Comparison of ENCODE assay signal across 16 cellular contexts in the genomic region with DNA sequence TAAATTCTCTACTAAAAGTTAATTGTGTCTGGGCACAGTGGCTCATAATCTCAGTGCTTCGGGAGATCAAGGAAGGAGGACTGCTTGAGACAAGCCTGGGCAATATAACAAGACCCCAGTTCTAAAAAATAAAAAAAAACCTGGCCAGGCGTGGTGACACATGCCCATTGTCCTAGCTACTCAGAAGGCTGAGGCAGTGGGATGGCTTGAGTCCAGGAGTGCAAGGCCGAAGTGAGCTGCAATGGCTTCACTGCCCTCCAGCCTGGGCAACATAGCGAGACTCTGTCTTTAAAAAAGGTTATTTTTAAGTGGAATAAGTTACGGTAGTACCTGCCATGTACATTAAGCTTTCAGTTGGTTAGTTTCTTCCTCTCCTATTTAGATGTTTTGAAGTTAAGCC. TPM values are rescaled to one million over a fixed set of nuclear protein-coding genes. Genes with fewer than 3 reads are reported as not detected.
DNase-seq lines count a peak whose midpoint lies in the region; FAIRE-seq and TF ChIP-seq lines count a peak whose summit lies in the region.
"Had no signal": no experiment of that assay in that cellular context is flagged by ENCODE, and none has a peak within 500 bp of the region (broad histone marks: within the 10 kb centered on the region; RNA-seq: fewer than 3 reads in every experiment).

No MANE protein-coding gene starts in this region.

- H3K27me3 Mint-ChIP-seq in astrocyte (ENCODE audit: low read depth, unreplicated experiment) (no peaks in the 10 kb centered on the region), glutamatergic neuron (ENCODE audit: unreplicated experiment) (no peaks in the 10 kb centered on the region)
- H3K27me3 Mint-ChIP-seq: activated naive CD8-positive, alpha-beta T cell treated with anti-CD3 and anti-CD28 coated beads, Interleukin-2, amount 10 ng/mL, durations not matched to agents 7 days and 5 days had no signal

- H3K4me2 ChIP-seq in astrocyte (ENCODE audit: low read length) = peak overlapping the region; percentile 79

- peaks cover 17% of the 10 kb centered on the region for H4K20me1 ChIP-seq in astrocyte (ENCODE audit: insufficient read depth, low read length)

- DNase-seq in NCI-H82 (lab: John Stamatoyannopoulos, UW) = peak; percentile 49
- DNase-seq in NCI-H82 treated with DMSO at 0.1 percent for 48 hours (lab: John Stamatoyannopoulos, UW; ENCODE audit: unreplicated experiment) = no peak
- DNase-seq in astrocyte (ENCODE audit: low read depth) = no peak
- no peak for DNase-seq in glutamatergic neuron
- no peak for DNase-seq in MV-4-11 (lab: John Stamatoyannopoulos, UW)
- no peak for DNase-seq in GOT3 (lab: John Stamatoyannopoulos, UW)
- no peak for DNase-seq in putamen (ENCODE audit: low spot score)
- DNase-seq: activated naive CD8-positive, alpha-beta T cell treated with anti-CD3 and anti-CD28 coated beads, Interleukin-2, amount 10 ng/mL, durations not matched to agents 7 days and 5 days; activated T-cell treated with anti-CD3 and anti-CD28 coated beads for 4 hours; OCI-M1; T-helper 1 cell had no signal

- no peak for FAIRE-seq in astrocyte (lab: Jason Lieb, UNC)
- FAIRE-seq: A204.1, islet of Langerhans had no signal

- no peak overlapping the region for H2AFZ ChIP-seq in astrocyte (ENCODE audit: low read depth, low read length)

- H3K9ac ChIP-seq in astrocyte (ENCODE audit: low read length) (peak overlapping the region; percentile 43), stomach smooth muscle (ENCODE audit: low read length in 2 of 2) (no peak overlapping the region)

- no peak for TF ChIP-seq CTCF in astrocyte (IDR thresholded peaks at IDR 0.05; ENCODE audit: insufficient read depth, low read depth, low read length)
- TF ChIP-seq CTCF in glutamatergic neuron (IDR thresholded peaks at IDR 0.05; ENCODE audit: partially characterized antibody, unreplicated experiment) = no peak

- H3K27ac ChIP-seq in astrocyte (ENCODE audit: low read depth, low read length) (peak overlapping the region; percentile 60), stomach smooth muscle (ENCODE audit: low read length) (peak overlapping the region; percentile 11)

- H3K27me3 ChIP-seq in astrocyte (ENCODE audit: insufficient read depth, low read length) (no peaks in the 10 kb centered on the region), stomach smooth muscle (ENCODE audit: control insufficient read depth in 1 of 2, insufficient read depth in 2 of 2, low read length in 2 of 2) (no peaks in the 10 kb centered on the region)

- H3K36me3 ChIP-seq in astrocyte (ENCODE audit: insufficient read depth, low read length) (no peaks in the 10 kb centered on the region), stomach smooth muscle (ENCODE audit: control insufficient read depth in 2 of 2, insufficient read depth in 2 of 2, low read length in 2 of 2) (no peaks in the 10 kb centered on the region)

- H3K4me3 ChIP-seq in astrocyte (ENCODE audit: insufficient read depth, low read depth, low read length) (no peak overlapping the region), stomach smooth muscle (ENCODE audit: low read length in 2 of 2) (no peak overlapping the region)
- H3K4me3 ChIP-seq: skin epidermis had no signal

- H3K4me1 ChIP-seq in astrocyte (ENCODE audit: insufficient read depth, low read length) = peaks cover 35% of the 10 kb centered on the region
- peaks cover 11% of the 10 kb centered on the region for H3K4me1 ChIP-seq in stomach smooth muscle (ENCODE audit: control insufficient read depth, insufficient read depth, low read length)

- H3K4me3 Mint-ChIP-seq in astrocyte (ENCODE audit: unreplicated experiment) (no peak overlapping the region), glutamatergic neuron (ENCODE audit: unreplicated experiment) (peak overlapping the region; percentile 58)
- H3K4me3 Mint-ChIP-seq: activated naive CD8-positive, alpha-beta T cell treated with anti-CD3 and anti-CD28 coated beads, Interleukin-2, amount 10 ng/mL, durations not matched to agents 7 days and 5 days; neural crest cell had no signal

- H3K4me1 Mint-ChIP-seq in astrocyte (ENCODE audit: low read depth, unreplicated experiment) (peaks cover 41% of the 10 kb centered on the region), glutamatergic neuron (ENCODE audit: low read depth, unreplicated experiment) (peaks cover 61% of the 10 kb centered on the region)
- H3K4me1 Mint-ChIP-seq: activated naive CD8-positive, alpha-beta T cell treated with anti-CD3 and anti-CD28 coated beads, Interleukin-2, amount 10 ng/mL, durations not matched to agents 7 days and 5 days had no signal

- H3K9me3 ChIP-seq in astrocyte (ENCODE audit: insufficient read depth, low read depth, low read length) (no peaks in the 10 kb centered on the region), stomach smooth muscle (ENCODE audit: control insufficient read depth in 2 of 2, low read length in 2 of 2) (no peaks in the 10 kb centered on the region)

- H3K79me2 ChIP-seq in astrocyte (ENCODE audit: insufficient read depth, low read length) = peaks cover 85% of the 10 kb centered on the region

- H3K9me3 Mint-ChIP-seq in astrocyte (ENCODE audit: unreplicated experiment) (no peaks in the 10 kb centered on the region), glutamatergic neuron (ENCODE audit: unreplicated experiment) (peaks cover 5% of the 10 kb centered on the region)
- H3K9me3 Mint-ChIP-seq: activated naive CD8-positive, alpha-beta T cell treated with anti-CD3 and anti-CD28 coated beads, Interleukin-2, amount 10 ng/mL, durations not matched to agents 7 days and 5 days; neural crest cell had no signal

- H3K36me3 Mint-ChIP-seq in astrocyte (ENCODE audit: low read depth, unreplicated experiment) (peaks cover 2% of the 10 kb centered on the region), glutamatergic neuron (ENCODE audit: unreplicated experiment) (no peaks in the 10 kb centered on the region)
- H3K36me3 Mint-ChIP-seq: activated naive CD8-positive, alpha-beta T cell treated with anti-CD3 and anti-CD28 coated beads, Interleukin-2, amount 10 ng/mL, durations not matched to agents 7 days and 5 days had no signal

- peak overlapping the region; percentile 94 for H3K27ac Mint-ChIP-seq in astrocyte (ENCODE audit: unreplicated experiment)
- H3K27ac Mint-ChIP-seq in glutamatergic neuron (ENCODE audit: unreplicated experiment) = peak overlapping the region; percentile 90
- H3K27ac Mint-ChIP-seq: activated naive CD8-positive, alpha-beta T cell treated with anti-CD3 and anti-CD28 coated beads, Interleukin-2, amount 10 ng/mL, durations not matched to agents 7 days and 5 days had no signal

RNA-seq across cellular contexts. Expression of gene CDK14, which starts 28.9 kb away (rescaled TPM):
- total RNA-seq in astrocyte = 26.7 and 30.2 TPM in 2 replicates
- 96.5 TPM for total RNA-seq in glutamatergic neuron (ENCODE audit: unreplicated experiment)
